ENCODE assay signal across 11 cellular contexts in genomic region chr1:228445524-228445866, GRCh38. TPM values are rescaled to one million over a fixed set of nuclear protein-coding genes. Genes with fewer than 3 reads are reported as not detected.
DNase-seq lines count a peak whose midpoint lies in the region; ATAC-seq, FAIRE-seq and TF ChIP-seq lines count a peak whose summit lies in the region.
"Had no signal": no experiment of that assay in that cellular context is flagged by ENCODE, and none has a peak within 500 bp of the region (broad histone marks: within the 10 kb centered on the region; RNA-seq: fewer than 3 reads in every experiment).

No MANE protein-coding gene starts in this region.

- H3K27me3 Mint-ChIP-seq in mesothelial cell of epicardium (ENCODE audit: low read depth), result peaks cover 16% of the 10 kb centered on the region

- TF ChIP-seq CTCF in heart right ventricle (IDR thresholded peaks at IDR 0.05), result no peak
- no peak for TF ChIP-seq CTCF in bronchial epithelial cell (IDR thresholded peaks at IDR 0.05; ENCODE audit: insufficient read depth, low read length, severe bottlenecking)
- TF ChIP-seq CTCF in mesothelial cell of epicardium (IDR thresholded peaks at IDR 0.05; ENCODE audit: unreplicated experiment), result no peak
- no peak for TF ChIP-seq CTCF in vagina (IDR thresholded peaks at IDR 0.05)

- H3K4me3 Mint-ChIP-seq in mesothelial cell of epicardium, result peak overlapping the region; percentile 72

- ATAC-seq in heart right ventricle (no peak), Right ventricle myocardium superior (ENCODE audit: poor library complexity) (no peak), GM18519 (IDR thresholded peaks at IDR 0.05; ENCODE audit: low FRiP score, unreplicated experiment) (no peak)

- H3K4me1 ChIP-seq in heart right ventricle (peaks cover 0 to 16% (median 12%) of the 10 kb centered on the region in 9 donors), vagina (peaks cover 14% of the 10 kb centered on the region)

- H3K9me3 ChIP-seq in heart right ventricle, result no peaks in the 10 kb centered on the region
- no peaks in the 10 kb centered on the region for H3K9me3 ChIP-seq in vagina

- TF ChIP-seq POLR2A in vagina (IDR thresholded peaks at IDR 0.05), result no peak

- WGBS in heart right ventricle, 2 donors, result 9 to 12% methylated on average over 15 of the region's 15 CpGs

- FAIRE-seq in bronchial epithelial cell (lab: Jason Lieb, UNC), result no peak

- peaks cover 0 to 63% (median 37%) of the 10 kb centered on the region in 7 donors for H3K27me3 ChIP-seq in heart right ventricle
- peaks cover 7% of the 10 kb centered on the region for H3K27me3 ChIP-seq in bronchial epithelial cell (ENCODE audit: control insufficient read depth, insufficient read depth, low read length)
- no peaks in the 10 kb centered on the region for H3K27me3 ChIP-seq in vagina

- H3K4me3 ChIP-seq in heart right ventricle (peak overlapping the region; percentile 12 to 63 (median 51)), bronchial epithelial cell (ENCODE audit: low read depth, low read length) (peak overlapping the region; percentile 19), vagina (peak overlapping the region; percentile 4 to 46)

- no peaks in the 10 kb centered on the region for H3K36me3 Mint-ChIP-seq in mesothelial cell of epicardium

- H3K27ac ChIP-seq in heart right ventricle (peak overlapping the region in 2 of 10 donors; percentile 20 to 44), vagina (no peak overlapping the region)

- intact Hi-C loops in heart right ventricle (cut with DNase I) (no loop called here), Right ventricle myocardium superior (cut with DNase I) (no loop called here), vagina (cut with DNase I) (no loop called here)

- no peak for DNase-seq in heart right ventricle
- DNase-seq in Right ventricle myocardium superior, result no peak
- DNase-seq in bronchial epithelial cell (ENCODE audit: low read depth), result no peak
- no peak for DNase-seq in mesothelial cell of epicardium (ENCODE audit: low spot score in 2 of 2, unreplicated experiment in 2 of 2)
- DNase-seq in vagina (ENCODE audit: extremely low spot score in 2 of 2), result no peak
- DNase-seq in pons (ENCODE audit: low spot score), result no peak
- no peak for DNase-seq in NCI-H774 (lab: John Stamatoyannopoulos, UW)

- H3K4me1 Mint-ChIP-seq in mesothelial cell of epicardium, result peaks cover 19% of the 10 kb centered on the region

- H3K36me3 ChIP-seq in heart right ventricle (no peaks in the 10 kb centered on the region), bronchial epithelial cell (ENCODE audit: control insufficient read depth, insufficient read depth, low read length) (no peaks in the 10 kb centered on the region), vagina (no peaks in the 10 kb centered on the region)

- H3K27ac Mint-ChIP-seq in mesothelial cell of epicardium, result peak overlapping the region; percentile 37

- no peaks in the 10 kb centered on the region for H3K9me3 Mint-ChIP-seq in mesothelial cell of epicardium

RNA-seq across cellular contexts. Expression of gene TRIM17, which starts 28.8 kb away (rescaled TPM):
- total RNA-seq in heart right ventricle, result under 1 TPM in 7 of 10 donors, not detected in 3; 0.14 to 0.44 (median 0.34) TPM
- polyA plus RNA-seq in heart right ventricle, result under 1 TPM; 0.20 to 0.37 TPM
- 0.32 TPM for total RNA-seq in Right ventricle myocardium superior
- total RNA-seq in bronchial epithelial cell, result 1.6 and 2.4 TPM in 2 replicates
- total RNA-seq in mesothelial cell of epicardium, result 28.2 to 30.6 TPM (median 28.8 TPM) in 3 replicates
- total RNA-seq in vagina, result 1.2 TPM
- total RNA-seq: LHCN-M2, pulmonary artery endothelial cell, SK-MEL-5 had no signal

RNA-seq across cellular contexts. Expression of gene TRIM11, which starts 38.9 kb away (rescaled TPM):
- total RNA-seq in heart right ventricle (10 to 100 TPM in 1 of 10 donors, 1 to 10 TPM in 9; 5.2 to 11.2 (median 6.9) TPM), Right ventricle myocardium superior (6.2 TPM), bronchial epithelial cell (17.9 and 20.0 TPM in 2 replicates), mesothelial cell of epicardium (39.7 to 40.4 TPM (median 40.2 TPM) in 3 replicates), vagina (22.1 TPM)
- polyA plus RNA-seq in heart right ventricle, result 1 to 10 TPM; 7.1 to 8.8 TPM

RNA-seq across cellular contexts. Expression of gene RNF187, which starts 41.7 kb away (rescaled TPM):
- total RNA-seq in heart right ventricle, result 10 to 100 TPM; 79.1 to 99.7 (median 89.9) TPM
- 10 to 100 TPM; 18.9 to 37.2 TPM for polyA plus RNA-seq in heart right ventricle
- total RNA-seq in Right ventricle myocardium superior, result 81.7 TPM
- 147 and 179 TPM in 2 replicates for total RNA-seq in bronchial epithelial cell
- total RNA-seq in mesothelial cell of epicardium, result 83.0 to 85.1 TPM (median 84.3 TPM) in 3 replicates
- total RNA-seq in vagina, result 36.8 TPM
